16 cellular contexts compared by ENCODE assay signal in the genomic region with DNA sequence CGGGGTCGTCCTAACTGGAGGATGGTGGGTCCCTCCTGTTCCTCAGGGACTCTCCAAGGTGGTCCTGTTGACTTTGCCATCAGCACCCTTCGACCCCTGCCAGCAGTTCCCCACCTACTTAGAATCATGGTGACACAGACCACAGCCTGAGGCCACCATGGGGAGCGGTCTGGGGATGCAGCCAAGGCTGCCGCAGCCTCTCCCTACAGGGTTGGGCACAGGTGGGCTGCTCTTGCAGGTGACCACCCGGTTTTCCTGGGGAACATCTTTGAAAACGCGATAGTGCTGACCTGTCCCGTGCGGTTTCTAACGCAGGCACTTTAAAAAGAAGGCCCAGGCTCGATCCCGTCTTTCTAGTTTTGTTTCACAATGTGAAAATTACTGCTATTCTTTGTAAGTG. TPM values are rescaled to one million over a fixed set of nuclear protein-coding genes. Genes with fewer than 3 reads are reported as not detected.
"Had no signal": no experiment of that assay in that cellular context is flagged by ENCODE, and none has a peak within 500 bp of the region (broad histone marks: within the 10 kb centered on the region; RNA-seq: fewer than 3 reads in every experiment).

No MANE protein-coding gene starts in this region.

- FAIRE-seq: TTC549 had no signal

- H3K4me1 ChIP-seq: suprapubic skin had no signal

- H3K9me3 ChIP-seq: gastrocnemius medialis, stomach, suprapubic skin, tibial nerve had no signal

- H3K27ac ChIP-seq: coronary artery, gastrocnemius medialis, hepatocyte, suprapubic skin, tibial nerve, VCaP had no signal

- H3K27me3 ChIP-seq: gastrocnemius medialis, hepatocyte, stomach, suprapubic skin, tibial nerve had no signal

- H3K4me3 ChIP-seq: coronary artery, gastrocnemius medialis, hepatocyte, stomach, suprapubic skin, tibial nerve had no signal

- ATAC-seq: gastrocnemius medialis had no signal

- DNase-seq: activated CD4-positive, alpha-beta T cell treated with anti-CD3 and anti-CD28 coated beads for 4 hours; activated CD8-positive, alpha-beta memory T cell treated with anti-CD3 and anti-CD28 coated beads, Interleukin-2, amount 50 U/mL, for 48 hours; gastrocnemius medialis; islet precursor cell; occipital lobe; stimulated activated CD4-positive, alpha-beta T cell treated with anti-CD3 and anti-CD28 coated beads, Interleukin-2, amount 100 ng/mL, for 24 hours; stimulated activated naive B cell treated with anti-CD40 and anti-IgM and Interleukin-4, amounts not matched to agents 10 μg/mL and 1 μg/mL and 100 μg/mL, for 72 hours; T-helper 9 cell had no signal

RNA-seq across cellular contexts. Expression of gene CEL, which starts 12.7 kb away (rescaled TPM):
- total RNA-seq: occipital lobe had no signal
- polyA plus RNA-seq: naive thymus-derived CD4-positive, alpha-beta T cell had no signal
